Comparison of ENCODE assay signal across 1 cellular context in genomic region chr19:45079063-45079910, GRCh38.
TF ChIP-seq lines count a peak whose summit lies in the region.

GEMIN7 (plus strand) TSS chr19:45079260; CDS start chr19:45090115, 10,855 bp downstream.

TF ChIP-seq in WTC11, 78 proteins besides CTCF, POLR2A, EP300 and RAD21 (continued from another document and continues in another):
- TF ChIP-seq ZNF425 (CRISPR knock-in tag; conservative IDR thresholded peaks at IDR 0.05) (no peak), MYBL2 (CRISPR knock-in tag; IDR thresholded peaks at IDR 0.05) (peak; percentile 88), FOXJ3 (CRISPR knock-in tag; IDR thresholded peaks at IDR 0.05; ENCODE audit: borderline replicate concordance) (no peak), ELF4 (CRISPR knock-in tag; IDR thresholded peaks at IDR 0.05; ENCODE audit: low read depth) (no peak), FOXP1 (CRISPR knock-in tag; IDR thresholded peaks at IDR 0.05; ENCODE audit: borderline replicate concordance) (peak; percentile 93), USF2 (CRISPR knock-in tag; IDR thresholded peaks at IDR 0.05) (peak; percentile 92), STAT6 (CRISPR knock-in tag; conservative IDR thresholded peaks at IDR 0.05; ENCODE audit: low read depth) (no peak), IRF2 (CRISPR knock-in tag; IDR thresholded peaks at IDR 0.05; ENCODE audit: borderline replicate concordance, low read depth) (0 out of 2 replicates have a peak, but pooled peaks have one; percentile 28), E2F1 (CRISPR knock-in tag; IDR thresholded peaks at IDR 0.05) (peak; percentile 77; the same call in 1 of the 2 replicates), MAX (CRISPR knock-in tag; IDR thresholded peaks at IDR 0.05) (peak; percentile 96), NR3C1 (CRISPR knock-in tag; conservative IDR thresholded peaks at IDR 0.05; ENCODE audit: low read depth) (no peak), SP1 (CRISPR knock-in tag; conservative IDR thresholded peaks at IDR 0.05) (peak; percentile 92), ATF6 (CRISPR knock-in tag; IDR thresholded peaks at IDR 0.05) (no peak), ARID4B (CRISPR knock-in tag; IDR thresholded peaks at IDR 0.05; ENCODE audit: borderline replicate concordance) (peak; percentile 88), E2F4 (CRISPR knock-in tag; IDR thresholded peaks at IDR 0.05; ENCODE audit: borderline replicate concordance, low read depth) (peak; percentile 90), IRF1 (CRISPR knock-in tag; IDR thresholded peaks at IDR 0.05) (peak; percentile 93), ZNF423 (CRISPR knock-in tag; IDR thresholded peaks at IDR 0.05) (peak; percentile 61; the same call in 1 of the 2 replicates), CREM (CRISPR knock-in tag; IDR thresholded peaks at IDR 0.05) (peak; percentile 42; the same call in 1 of the 2 replicates), MLX (CRISPR knock-in tag; IDR thresholded peaks at IDR 0.05) (no peak), ZNF512 (CRISPR knock-in tag; IDR thresholded peaks at IDR 0.05; ENCODE audit: borderline replicate concordance) (no peak), ZNF317 (CRISPR knock-in tag; IDR thresholded peaks at IDR 0.05; ENCODE audit: borderline replicate concordance, low read depth) (peak; percentile 53; the same call in 1 of the 2 replicates), PRRX2 (CRISPR knock-in tag; IDR thresholded peaks at IDR 0.05) (no peak), ZNF671 (CRISPR knock-in tag; IDR thresholded peaks at IDR 0.05) (no peak), KAT7 (CRISPR knock-in tag; IDR thresholded peaks at IDR 0.05; ENCODE audit: borderline replicate concordance) (peak; percentile 87; the same call in 1 of the 2 replicates), NFATC4 (CRISPR knock-in tag; IDR thresholded peaks at IDR 0.05) (no peak), ATF2 (CRISPR knock-in tag; IDR thresholded peaks at IDR 0.05; ENCODE audit: borderline replicate concordance, low read depth) (no peak)
